Comparison of ENCODE assay signal across 8 cellular contexts in genomic region chr1:12230549-12231275, GRCh38. TPM values are rescaled to one million over a fixed set of nuclear protein-coding genes. Genes with fewer than 3 reads are reported as not detected.
DNase-seq lines count a peak whose midpoint lies in the region; ATAC-seq and TF ChIP-seq lines count a peak whose summit lies in the region.

No MANE protein-coding gene starts in this region.

- H3K9me3 ChIP-seq in BLaER1 (no peaks in the 10 kb centered on the region), PC-9 (ENCODE audit: insufficient read depth, low read depth) (no peaks in the 10 kb centered on the region), left lung (no peaks in the 10 kb centered on the region), stomach smooth muscle (ENCODE audit: control insufficient read depth in 2 of 2, low read length in 2 of 2) (no peaks in the 10 kb centered on the region)

- H3K4me2 ChIP-seq in BLaER1 (peak overlapping the region; percentile 95), PC-9 (peak overlapping the region; percentile 85)

- peak overlapping the region; percentile 92 for H3K27ac ChIP-seq in BLaER1
- H3K27ac ChIP-seq in PC-9 = peak overlapping the region; percentile 29; the same call in 1 of the 2 replicates
- H3K27ac ChIP-seq in left lung = peak overlapping the region; percentile 84 to 86
- H3K27ac ChIP-seq in stomach smooth muscle (ENCODE audit: low read length) = peak overlapping the region; percentile 42

- H3K27me3 ChIP-seq in BLaER1 = no peaks in the 10 kb centered on the region
- H3K27me3 ChIP-seq in PC-9 (ENCODE audit: insufficient read depth, low read depth) = no peaks in the 10 kb centered on the region
- no peaks in the 10 kb centered on the region for H3K27me3 ChIP-seq in left lung
- H3K27me3 ChIP-seq in stomach smooth muscle (ENCODE audit: control insufficient read depth in 1 of 2, insufficient read depth in 2 of 2, low read length in 2 of 2) = no peaks in the 10 kb centered on the region

- peaks cover 43% of the 10 kb centered on the region for H4K20me1 ChIP-seq in BLaER1
- no peaks in the 10 kb centered on the region for H4K20me1 ChIP-seq in PC-9 (ENCODE audit: insufficient read depth)

- peak in 1 of 2 experiments; percentile 42 for DNase-seq in PC-9
- DNase-seq in choroid plexus epithelial cell (ENCODE audit: low read depth) = no peak
- peak; percentile 75 to 90 for DNase-seq in left lung
- DNase-seq in Kasumi-1 (lab: John Stamatoyannopoulos, UW) = no peak
- no peak for DNase-seq in UCSD-AML1 (lab: John Stamatoyannopoulos, UW; ENCODE audit: unreplicated experiment)

- H3K4me3 ChIP-seq in BLaER1 (peak overlapping the region; percentile 100), PC-9 (peak overlapping the region; percentile 69), choroid plexus epithelial cell (ENCODE audit: low read depth, low read length) (peak overlapping the region; percentile 84), left lung (peak overlapping the region; percentile 97 to 98), stomach smooth muscle (ENCODE audit: low read length in 2 of 2) (peak overlapping the region; percentile 85 to 93)

- peaks cover 8% of the 10 kb centered on the region; the same call in 1 of the 2 replicates for H3F3A ChIP-seq in PC-9 (ENCODE audit: insufficient read depth, low read depth)

- no peaks in the 10 kb centered on the region for H3K9me2 ChIP-seq in PC-9 (ENCODE audit: insufficient read depth)

- ATAC-seq in GM21423 (IDR thresholded peaks at IDR 0.05; ENCODE audit: unreplicated experiment) = peak; percentile 16
- peak; percentile 87 for ATAC-seq in left lung

- peaks cover 13% of the 10 kb centered on the region for H3K36me3 ChIP-seq in BLaER1
- H3K36me3 ChIP-seq in PC-9 (ENCODE audit: low read depth) = no peaks in the 10 kb centered on the region
- peaks cover 0 to 17% of the 10 kb centered on the region in 2 donors for H3K36me3 ChIP-seq in left lung
- H3K36me3 ChIP-seq in stomach smooth muscle (ENCODE audit: control insufficient read depth in 2 of 2, insufficient read depth in 2 of 2, low read length in 2 of 2) = peaks cover 0 to 5% of the 10 kb centered on the region in 2 donors

- H3K79me2 ChIP-seq in PC-9 (ENCODE audit: low read depth) = peaks cover 27% of the 10 kb centered on the region; the same call in 1 of the 2 replicates

- CTCF ChIA-PET in PC-9 (lab: Charles Lee) = no interaction called here

- no TSS peak for BruUV-seq in PC-9 (replicated peaks; lab: Mats Ljungman, UMichigan)

- TF ChIP-seq CTCF in PC-9 (conservative IDR thresholded peaks at IDR 0.05) = no peak
- no peak for TF ChIP-seq CTCF in choroid plexus epithelial cell (conservative IDR thresholded peaks at IDR 0.05; ENCODE audit: low read depth, low read length)
- no peak for TF ChIP-seq CTCF in left lung (IDR thresholded peaks at IDR 0.05)

- H3K4me1 ChIP-seq in BLaER1 = peaks cover 11% of the 10 kb centered on the region
- peaks cover 11% of the 10 kb centered on the region; the same call in 1 of the 2 replicates for H3K4me1 ChIP-seq in PC-9 (replicated peaks; ENCODE audit: insufficient read depth)
- H3K4me1 ChIP-seq in left lung = peaks cover 0 to 27% of the 10 kb centered on the region in 2 donors
- H3K4me1 ChIP-seq in stomach smooth muscle (ENCODE audit: control insufficient read depth, insufficient read depth, low read length) = peaks cover 6% of the 10 kb centered on the region

- peak overlapping the region; percentile 66; the same call in 1 of the 2 replicates for H2AFZ ChIP-seq in PC-9

- POLR2A ChIA-PET in PC-9 (lab: Charles Lee; ENCODE audit: unreplicated experiment) = no interaction called here

- peak overlapping the region; percentile 94 for H3K9ac ChIP-seq in BLaER1
- H3K9ac ChIP-seq in stomach smooth muscle (ENCODE audit: low read length in 2 of 2) = peak overlapping the region; percentile 92 to 95

- intact Hi-C loops in PC-9 (cut with micrococcal nuclease; ENCODE audit: unreplicated experiment) = no loop called here
- intact Hi-C loops in left lung (cut with DNase I) = no loop called here

RNA-seq across cellular contexts. Expression of gene VPS13D, which starts 0.9 kb away (rescaled TPM):
- total RNA-seq in PC-9 (2021) (31.1 and 36.2 TPM in 2 replicates), left lung (10 to 100 TPM; 58.4 to 62.3 TPM)

Comparison
In these comparisons a context has a peak if more than half of its experiments do, and no peak if none do; other contexts are left out.
1. H3K27ac ChIP-seq: peak in every context shown above with its lines; median percentile 92 in BLaER1; 85 in left lung; 42 in stomach smooth muscle; 29 in PC-9.
2. DNase-seq: peak in left lung (2 of 2); none in choroid plexus epithelial cell (single experiment), Kasumi-1 (0 of 2) and UCSD-AML1 (single experiment).
3. Peak in every context shown above with its lines, with median percentiles within 50 percentile points of each other: H3K4me3 ChIP-seq.